In the genomic region with DNA sequence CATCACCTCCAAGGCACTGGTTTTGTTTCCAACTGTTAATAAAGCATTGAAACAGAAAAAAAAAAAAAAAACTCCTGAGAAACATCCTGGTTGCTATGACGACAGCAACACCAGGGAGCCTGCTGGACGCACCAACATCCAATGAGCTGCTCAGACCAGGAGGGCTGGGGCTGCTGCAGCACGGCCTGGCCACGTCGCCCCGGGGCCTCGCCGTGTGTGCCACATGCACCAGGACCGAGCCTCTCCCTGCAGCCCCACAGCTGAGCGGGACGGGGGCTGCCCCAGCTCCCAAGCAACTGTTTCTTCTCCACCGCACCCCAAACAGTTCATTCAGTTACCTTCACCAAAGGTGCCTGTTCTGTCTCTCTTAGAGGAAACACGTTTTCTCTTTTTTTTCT, we compare ENCODE assay signal across 8 cellular contexts. TPM values are rescaled to one million over a fixed set of nuclear protein-coding genes. Genes with fewer than 3 reads are reported as not detected.
A peak's percentile ranks its signal among the peaks of the same experiment; 100 is the strongest.
DNase-seq lines count a peak whose midpoint lies in the region; TF ChIP-seq lines count a peak whose summit lies in the region.
"Had no signal": no experiment of that assay in that cellular context is flagged by ENCODE, and none has a peak within 500 bp of the region (broad histone marks: within the 10 kb centered on the region; RNA-seq: fewer than 3 reads in every experiment).

No MANE protein-coding gene starts in this region.

- H3K79me2 ChIP-seq in smooth muscle cell (ENCODE audit: low read depth) (peaks cover 70% of the 10 kb centered on the region), H9 (ENCODE audit: insufficient read depth, low read length) (peaks cover 2% of the 10 kb centered on the region; the same call in 1 of the 2 replicates)

- TF ChIP-seq CTCF in smooth muscle cell (IDR thresholded peaks at IDR 0.05; ENCODE audit: borderline replicate concordance, insufficient read depth, poor library complexity, severe bottlenecking) (no peak), H9 (conservative IDR thresholded peaks at IDR 0.05) (no peak)

- H3K27me3 Mint-ChIP-seq in H9 (ENCODE audit: low read depth) = peaks cover 2% of the 10 kb centered on the region; the same call in 1 of the 2 replicates

- no peak overlapping the region for H2AFZ ChIP-seq in smooth muscle cell (ENCODE audit: low read depth)
- H2AFZ ChIP-seq in H9 (ENCODE audit: low read length) = no peak overlapping the region

- no peak overlapping the region for H3K23ac ChIP-seq in H9 (ENCODE audit: insufficient read length, low read depth, low read length)

- H3K18ac ChIP-seq in H9 (ENCODE audit: insufficient read length, low read depth, low read length) = no peak overlapping the region

- H3K4me1 ChIP-seq in smooth muscle cell (ENCODE audit: low read depth) (peaks cover 14% of the 10 kb centered on the region), H9 (ENCODE audit: insufficient read depth, low read length) (no peaks in the 10 kb centered on the region; the same call in 1 of the 2 replicates)

- H3F3A ChIP-seq in smooth muscle cell (ENCODE audit: low read depth) = no peaks in the 10 kb centered on the region

- no peaks in the 10 kb centered on the region for H3K23me2 ChIP-seq in H9 (ENCODE audit: insufficient read length, low read depth, low read length, poor library complexity, severe bottlenecking)

- H2BK15ac ChIP-seq in H9 (ENCODE audit: low read depth, low read length) = no peak overlapping the region

- H4K91ac ChIP-seq in H9 (ENCODE audit: insufficient read length, low read depth, low read length) = no peak overlapping the region

- no peak overlapping the region for H3K4me3 Mint-ChIP-seq in H9

- H3K79me1 ChIP-seq in H9 (ENCODE audit: insufficient read depth, low read depth, low read length, poor library complexity, severe bottlenecking) = no peaks in the 10 kb centered on the region

- no peak overlapping the region for H3K4ac ChIP-seq in H9 (ENCODE audit: low read depth, low read length)

- peak overlapping the region; percentile 71 for H3K27ac ChIP-seq in smooth muscle cell (ENCODE audit: low read depth)
- no peak overlapping the region for H3K27ac ChIP-seq in H9 (ENCODE audit: insufficient read length, low read depth, low read length)

- H4K5ac ChIP-seq in H9 (ENCODE audit: insufficient read length, low read depth, low read length) = no peak overlapping the region

- H2AK5ac ChIP-seq in H9 (ENCODE audit: insufficient read length, low read length) = no peak overlapping the region

- H3K14ac ChIP-seq in H9 (ENCODE audit: insufficient read depth, low read length) = no peak overlapping the region

- 0 out of 7 replicates have a peak, but pooled peaks cover 0 to 2% (median 0%) of the 10 kb centered on the region in 3 experiments for H3K36me3 Mint-ChIP-seq in H9 (ENCODE audit: insufficient read depth in 1 of 3, low read depth in 3 of 3)

- H2BK12ac ChIP-seq in H9 (ENCODE audit: insufficient read length, low read depth, low read length) = no peak overlapping the region

- H2BK120ac ChIP-seq in H9 (ENCODE audit: low read depth, low read length, poor library complexity, severe bottlenecking) = no peak overlapping the region

- H3K9me3 ChIP-seq in smooth muscle cell (replicated peaks; ENCODE audit: low read depth) (no peaks in the 10 kb centered on the region), H9 (ENCODE audit: control insufficient read depth, low read depth, low read length) (no peaks in the 10 kb centered on the region)

- DNase-seq in LHCN-M2 (ENCODE audit: low read depth) = peak; percentile 35
- DNase-seq in astrocyte of the hippocampus (ENCODE audit: low read depth, low spot score) = peak; percentile 91
- DNase-seq in iPS-NIHi7 (ENCODE audit: extremely low spot score) = peak; percentile 68
- DNase-seq in smooth muscle cell (lab: John Stamatoyannopoulos, UW; ENCODE audit: unreplicated experiment) = no peak
- DNase-seq in NCI-H226 = no peak
- DNase-seq in H9 = no peak
- DNase-seq in amniotic stem cell (lab: John Stamatoyannopoulos, UW) = no peak
- DNase-seq: islet precursor cell had no signal

- no peak overlapping the region for H4K8ac ChIP-seq in H9 (replicated peaks; ENCODE audit: insufficient read length, low read depth, low read length)

- peak overlapping the region in 1 of 3 experiments; percentile 53; a peak in 2 of 7 replicates for H3K27ac Mint-ChIP-seq in H9

- H2BK20ac ChIP-seq in H9 (ENCODE audit: low read depth, low read length, poor library complexity, severe bottlenecking) = no peak overlapping the region

- peak overlapping the region; percentile 12 for H3K4me2 ChIP-seq in smooth muscle cell
- no peak overlapping the region for H3K4me2 ChIP-seq in H9 (ENCODE audit: insufficient read depth, insufficient read length, low read length)

- H4K20me1 ChIP-seq in smooth muscle cell (ENCODE audit: low read depth) (peaks cover 94% of the 10 kb centered on the region), H9 (ENCODE audit: control insufficient read depth, insufficient read depth, insufficient read length) (no peaks in the 10 kb centered on the region)

- H3K4me1 Mint-ChIP-seq in H9 = peaks cover 7 to 25% of the 10 kb centered on the region in 2 experiments

- no peak overlapping the region for H2BK5ac ChIP-seq in H9 (ENCODE audit: insufficient read length, low read length)

- no peak overlapping the region for H3K4me3 ChIP-seq in smooth muscle cell

- 68% methylated on average over 13 of the region's 13 CpGs for WGBS in smooth muscle cell (ENCODE audit: low lambda C conversion rate)
- no CpG with 5 or more reads among the region's 13 CpGs for WGBS in H9 (ENCODE audit: extremely low coverage, insufficient read length, low lambda C conversion rate)

- H3K9me3 Mint-ChIP-seq in H9 = 0 out of 5 replicates have a peak, but pooled peaks cover 0 to under 1% of the 10 kb centered on the region in 2 experiments

- H3K27me3 ChIP-seq in smooth muscle cell (ENCODE audit: low read depth) (no peaks in the 10 kb centered on the region), H9 (ENCODE audit: insufficient read depth, low read length) (no peaks in the 10 kb centered on the region)

- H3K36me3 ChIP-seq in smooth muscle cell (ENCODE audit: low read depth) = no peaks in the 10 kb centered on the region

- H3K56ac ChIP-seq in H9 (ENCODE audit: insufficient read length, low read depth, low read length) = no peak overlapping the region

- no peak overlapping the region for H3T11ph ChIP-seq in H9 (ENCODE audit: low read length)

- H3K9ac ChIP-seq in smooth muscle cell (ENCODE audit: low read depth) (peak overlapping the region; percentile 15), H9 (ENCODE audit: extremely low read depth, insufficient read length, low read length) (no peak overlapping the region)

RNA-seq across cellular contexts. Expression of gene RASA3, which starts 54.5 kb away (rescaled TPM):
- total RNA-seq in LHCN-M2 (2014; rRNA removed) = 58.6 and 60.4 TPM in 2 replicates
- 33.3 TPM for polyA plus RNA-seq in LHCN-M2 (2012)
- total RNA-seq in smooth muscle cell = 21.3 and 23.4 TPM in 2 replicates
- polyA plus RNA-seq in smooth muscle cell = 24.4 and 26.8 TPM in 2 replicates
- total RNA-seq in H9 (2021) = 11.7 and 12.3 TPM in 2 replicates

Comparison
In these comparisons a context has a peak if more than half of its experiments do, and no peak if none do; other contexts are left out.
1. DNase-seq: peak in LHCN-M2 (single experiment), astrocyte of the hippocampus (single experiment) and iPS-NIHi7 (single experiment); none in smooth muscle cell (single experiment), NCI-H226 (single experiment), H9 (single experiment) and amniotic stem cell (single experiment).